Comparison of ENCODE assay signal across 9 cellular contexts in genomic region chr6:14454467-14454763, GRCh38.
DNase-seq lines count a peak whose midpoint lies in the region; ATAC-seq, FAIRE-seq and TF ChIP-seq lines count a peak whose summit lies in the region.
"Had no signal": no experiment of that assay in that cellular context is flagged by ENCODE, and none has a peak within 500 bp of the region (broad histone marks: within the 10 kb centered on the region; RNA-seq: fewer than 3 reads in every experiment).

No MANE protein-coding gene starts in this region.

- SMC1A ChIA-PET in GM12878 (lab: Charles Lee; ENCODE audit: uncharacterized antibody, unreplicated experiment) = interaction anchor here (1.2 kb wide), 1 partner anchor 17 kb away, joined by 4 read pairs; no protein-coding TSS in a partner anchor

- no peak overlapping the region for H3K9ac ChIP-seq in GM12878 (ENCODE audit: control insufficient read depth, insufficient read depth, low read length)

- peak; percentile 7 to 10 for DNase-seq in SHP77 (lab: John Stamatoyannopoulos, UW)
- no peak for DNase-seq in SHP77 treated with DMSO at 0.1 percent for 48 hours (lab: John Stamatoyannopoulos, UW)
- peak; percentile 66 for DNase-seq in activated CD4-positive, alpha-beta T cell treated with anti-CD3 and anti-CD28 coated beads for 48 hours
- DNase-seq in GM12878 (ENCODE audit: low read depth, low spot score) = no peak
- no peak for DNase-seq in thoracic aorta (ENCODE audit: low spot score)
- no peak for DNase-seq in GM10248 (ENCODE audit: extremely low spot score)
- DNase-seq in NCI-H1694 treated with DMSO at 0.1 percent for 48 hours (lab: John Stamatoyannopoulos, UW) = no peak
- no peak for DNase-seq in GM12892 (ENCODE audit: insufficient read length)
- DNase-seq: cerebellar nuclear complex had no signal

- no peaks in the 10 kb centered on the region for H4K20me1 ChIP-seq in GM12878 (ENCODE audit: control insufficient read depth, insufficient read depth)

- H3K27ac ChIP-seq in GM12878 (ENCODE audit: control insufficient read depth, insufficient read depth) (no peak overlapping the region), thoracic aorta (peak overlapping the region; percentile 20 to 39)

- FAIRE-seq in GM12878 (lab: Jason Lieb, UNC) = no peak
- FAIRE-seq in GM12892 (lab: Jason Lieb, UNC) = no peak

- TF ChIP-seq POLR2A in GM12878 (IDR thresholded peaks at IDR 0.05; ENCODE audit: low read depth, low read length) = no peak
- TF ChIP-seq POLR2A in GM12892 (IDR thresholded peaks at IDR 0.05; ENCODE audit: low read depth, low read length) = no peak

- ATAC-seq in GM12878 (no peak), thoracic aorta (ENCODE audit: insufficient number of reproducible peaks, low FRiP score, low read depth) (no peak)

- TF ChIP-seq RAD21 in GM12878 (IDR thresholded peaks at IDR 0.05; ENCODE audit: insufficient read depth, low read depth, low read length) = no peak

- POLR2A ChIA-PET in GM12878 (lab: Charles Lee) (no interaction called here), GM10248 (lab: Yijun Ruan, JAX) (no interaction called here)

- H3K9me3 ChIP-seq in GM12878 (replicated peaks; ENCODE audit: control insufficient read depth, insufficient read depth, low read length) (no peaks in the 10 kb centered on the region), thoracic aorta (no peaks in the 10 kb centered on the region)

- H3K27me3 ChIP-seq in GM12878 (replicated peaks in 1 of 2; ENCODE audit: control insufficient read depth in 2 of 2, insufficient read depth in 2 of 2, low read length in 1 of 2) (no peaks in the 10 kb centered on the region), thoracic aorta (replicated peaks; ENCODE audit: insufficient read depth) (no peaks in the 10 kb centered on the region)

- H3K4me3 ChIP-seq in GM12878 (no peak overlapping the region), thoracic aorta (no peak overlapping the region)

- BruUV-seq in GM12878 (replicated peaks; lab: Mats Ljungman, UMichigan) = no TSS peak

- in situ Hi-C loops in GM12878 (cut with MboI) = no loop called here

- TF ChIP-seq CTCF in GM12878 (IDR thresholded peaks at IDR 0.05 in 2 of 3, conservative IDR thresholded peaks at IDR 0.05 in 1 of 3; ENCODE audit: control insufficient read depth in 2 of 3, extremely low read depth in 1 of 3, insufficient read depth in 1 of 3, low read depth in 3 of 3, low read length in 3 of 3) = no peak
- no peak for TF ChIP-seq CTCF in thoracic aorta (IDR thresholded peaks at IDR 0.05)
- no peak for TF ChIP-seq CTCF in GM10248 (IDR thresholded peaks at IDR 0.05; ENCODE audit: control extremely low read depth, extremely low read depth, low read depth, missing control alignments)

- H3K36me3 ChIP-seq in GM12878 (ENCODE audit: control insufficient read depth in 2 of 2, insufficient read depth in 2 of 2, low read length in 1 of 2) (no peaks in the 10 kb centered on the region), thoracic aorta (no peaks in the 10 kb centered on the region)

- RAD21 ChIA-PET in GM12878 (lab: Charles Lee; ENCODE audit: unreplicated experiment) = no interaction called here

- TF ChIP-seq EP300 in GM12878 (IDR thresholded peaks at IDR 0.05; ENCODE audit: borderline replicate concordance in 1 of 2, control insufficient read depth in 1 of 2, low read depth in 2 of 2, low read length in 2 of 2) = no peak

- intact Hi-C loops in GM12878 (cut with micrococcal nuclease; ENCODE audit: unreplicated experiment) = no loop called here

- CTCF ChIA-PET in GM12878 (lab: Yijun Ruan, JAX) (no interaction called here), GM10248 (lab: Yijun Ruan, JAX) (interaction anchor here (1.6 to 2.1 kb wide), 2 partner anchors 8 to 11 kb away, joined by 3 to 4 read pairs; no protein-coding TSS in a partner anchor)

- WGBS in GM12878 (ENCODE audit: insufficient coverage, insufficient replicate concordance, low lambda C conversion rate, missing lambda C conversion rate) = 27% methylated on average over 4 of the region's 4 CpGs

- no peaks in the 10 kb centered on the region for H3K4me1 ChIP-seq in GM12878 (ENCODE audit: control insufficient read depth, insufficient read depth, low read length)
- peaks cover 12 to 29% of the 10 kb centered on the region in 2 donors for H3K4me1 ChIP-seq in thoracic aorta (ENCODE audit: control insufficient read depth in 1 of 2, low read depth in 2 of 2)

- no peak overlapping the region for H3K4me2 ChIP-seq in GM12878 (ENCODE audit: control insufficient read depth, insufficient read depth)

- H2AFZ ChIP-seq in GM12878 (ENCODE audit: control insufficient read depth, low read depth, low read length) = no peak overlapping the region

- H3K79me2 ChIP-seq in GM12878 (ENCODE audit: control insufficient read depth, insufficient read depth, low read length) = no peaks in the 10 kb centered on the region

TF ChIP-seq in GM12878, 131 proteins besides CTCF, POLR2A, EP300 and RAD21:
- no peak for TF ChIP-seq ZNF622 (IDR thresholded peaks at IDR 0.05)
- 0 out of 2 replicates have a peak, but pooled peaks have one; percentile 28 for TF ChIP-seq PKNOX1 (IDR thresholded peaks at IDR 0.05)
- TF ChIP-seq CREB1 (IDR thresholded peaks at IDR 0.05; ENCODE audit: low read depth) = no peak
TF ChIP-seq in GM12878: peak in this region for 1.

Comparison
In these comparisons a context has a peak if more than half of its experiments do, and no peak if none do; other contexts are left out.
1. DNase-seq: peak in SHP77 (2 of 2) and activated CD4-positive, alpha-beta T cell treated with anti-CD3 and anti-CD28 coated beads for 48 hours (single experiment); none in SHP77 treated with DMSO at 0.1 percent for 48 hours (single experiment), GM12878 (single experiment), thoracic aorta (single experiment), GM10248 (single experiment), NCI-H1694 treated with DMSO at 0.1 percent for 48 hours (single experiment) and GM12892 (single experiment).